Comparison of ENCODE assay signal across 19 cellular contexts in genomic region chr11:43818220-43818619, GRCh38.
"Had no signal": no experiment of that assay in that cellular context is flagged by ENCODE, and none has a peak within 500 bp of the region (broad histone marks: within the 10 kb centered on the region; RNA-seq: fewer than 3 reads in every experiment).

No MANE protein-coding gene starts in this region.

- ATAC-seq: gastroesophageal sphincter, left lobe of liver, T-cell had no signal

- H3K27ac ChIP-seq: dorsolateral prefrontal cortex, gastroesophageal sphincter, neural progenitor cell, tibial nerve, vagina had no signal

- DNase-seq: activated CD4-positive, alpha-beta T cell treated with anti-CD3 and anti-CD28 coated beads, Interleukin-2, amount 10 ng/mL, durations not matched to agents 7 days and 5 days; activated CD8-positive, alpha-beta memory T cell treated with anti-CD3 and anti-CD28 coated beads for 24 hours; activated naive CD8-positive, alpha-beta T cell treated with anti-CD3 and anti-CD28 coated beads, Interleukin-2, amount 10 ng/mL, durations not matched to agents 7 days and 5 days; aorta; dorsolateral prefrontal cortex; naive B cell; posterior cingulate gyrus; stimulated activated CD4-positive, alpha-beta T cell treated with anti-CD3 and anti-CD28 coated beads, Interleukin-15, amount 100 ng/mL, for 24 hours; stimulated activated CD4-positive, alpha-beta T cell treated with anti-CD3 and anti-CD28 coated beads, Interleukin-4, amount 100 ng/mL, for 1 hour; stimulated activated naive CD4-positive, alpha-beta T cell treated with Interleukin-2 at 50 U/mL for 16 hours; substantia nigra; T-cell; T-helper 9 cell had no signal

- H3K4me3 Mint-ChIP-seq: activated CD4-positive, alpha-beta T cell treated with anti-CD3 and anti-CD28 coated beads, Interleukin-2, amount 10 ng/mL, durations not matched to agents 7 days and 5 days; activated naive CD8-positive, alpha-beta T cell treated with anti-CD3 and anti-CD28 coated beads, Interleukin-2, amount 10 ng/mL, durations not matched to agents 7 days and 5 days; naive B cell; neural progenitor cell; T-cell had no signal

- H3K36me3 ChIP-seq: neural progenitor cell had no signal

- H3K4me1 Mint-ChIP-seq: activated CD4-positive, alpha-beta T cell treated with anti-CD3 and anti-CD28 coated beads, Interleukin-2, amount 10 ng/mL, durations not matched to agents 7 days and 5 days; activated naive CD8-positive, alpha-beta T cell treated with anti-CD3 and anti-CD28 coated beads, Interleukin-2, amount 10 ng/mL, durations not matched to agents 7 days and 5 days; naive B cell; neural progenitor cell; T-cell had no signal

- FAIRE-seq: endometrium had no signal

- H3K9me3 Mint-ChIP-seq: activated CD4-positive, alpha-beta T cell treated with anti-CD3 and anti-CD28 coated beads, Interleukin-2, amount 10 ng/mL, durations not matched to agents 7 days and 5 days; activated naive CD8-positive, alpha-beta T cell treated with anti-CD3 and anti-CD28 coated beads, Interleukin-2, amount 10 ng/mL, durations not matched to agents 7 days and 5 days; neural progenitor cell had no signal

- H3K27me3 ChIP-seq: dorsolateral prefrontal cortex, gastroesophageal sphincter, neural progenitor cell, tibial nerve, vagina had no signal

- H3K27ac Mint-ChIP-seq: activated CD4-positive, alpha-beta T cell treated with anti-CD3 and anti-CD28 coated beads, Interleukin-2, amount 10 ng/mL, durations not matched to agents 7 days and 5 days; activated naive CD8-positive, alpha-beta T cell treated with anti-CD3 and anti-CD28 coated beads, Interleukin-2, amount 10 ng/mL, durations not matched to agents 7 days and 5 days; naive B cell; neural progenitor cell; T-cell had no signal

- H3K4me1 ChIP-seq: gastroesophageal sphincter, neural progenitor cell, tibial nerve, vagina had no signal

- H3K4me3 ChIP-seq: dorsolateral prefrontal cortex, gastroesophageal sphincter, neural progenitor cell, tibial nerve, vagina had no signal

- H3K27me3 Mint-ChIP-seq: activated CD4-positive, alpha-beta T cell treated with anti-CD3 and anti-CD28 coated beads, Interleukin-2, amount 10 ng/mL, durations not matched to agents 7 days and 5 days; naive B cell; T-cell had no signal
